ENCODE assay signal across 8 cellular contexts in genomic region chr14:35533357-35534129, GRCh38. TPM values are rescaled to one million over a fixed set of nuclear protein-coding genes. Genes with fewer than 3 reads are reported as not detected.
DNase-seq lines count a peak whose midpoint lies in the region; ATAC-seq and TF ChIP-seq lines count a peak whose summit lies in the region.

No MANE protein-coding gene starts in this region.

- H3K4me3 Mint-ChIP-seq in activated CD4-positive, alpha-beta memory T cell treated with anti-CD3 and anti-CD28 coated beads for 36 hours, result peak overlapping the region; percentile 47
- peak overlapping the region; percentile 74 to 82 for H3K4me3 Mint-ChIP-seq in effector memory CD8-positive, alpha-beta T cell

- H3K4me3 ChIP-seq in AG04449 (ENCODE audit: low read depth, low read length), result peak overlapping the region; percentile 65

- TF ChIP-seq CTCF in AG04449 (IDR thresholded peaks at IDR 0.05; ENCODE audit: insufficient read depth, low read length, missing control alignments), result no peak

- intact Hi-C loops in activated CD4-positive, alpha-beta memory T cell treated with anti-CD3 and anti-CD28 coated beads for 36 hours (cut with micrococcal nuclease), result loop anchor here (1.0 to 5.0 kb wide), 5 partner anchors 51 to 293 kb away; partner anchors contain the start of genes BRMS1L and RALGAPA1

- peaks cover 4% of the 10 kb centered on the region for H3K36me3 Mint-ChIP-seq in activated CD4-positive, alpha-beta memory T cell treated with anti-CD3 and anti-CD28 coated beads for 36 hours
- peaks cover 2% of the 10 kb centered on the region for H3K36me3 Mint-ChIP-seq in effector memory CD8-positive, alpha-beta T cell (ENCODE audit: insufficient read depth)

- CTCF ChIA-PET in AG04449 (lab: Yijun Ruan, JAX), result interaction anchor here (0.8 to 1.6 kb wide), 3 partner anchors 12 to 284 kb away, joined by 3 to 4 read pairs (median 4); no protein-coding TSS in a partner anchor
- CTCF ChIA-PET in activated CD4-positive, alpha-beta memory T cell treated with anti-CD3 and anti-CD28 coated beads for 36 hours (lab: Charles Lee), result no interaction called here

- H3K27me3 Mint-ChIP-seq in activated CD4-positive, alpha-beta memory T cell treated with anti-CD3 and anti-CD28 coated beads for 36 hours, result peaks cover 35% of the 10 kb centered on the region
- H3K27me3 Mint-ChIP-seq in effector memory CD8-positive, alpha-beta T cell, result peaks cover 39 to 56% of the 10 kb centered on the region in 2 donors

- H3K4me1 Mint-ChIP-seq in activated CD4-positive, alpha-beta memory T cell treated with anti-CD3 and anti-CD28 coated beads for 36 hours (ENCODE audit: low read depth), result peaks cover 11% of the 10 kb centered on the region
- H3K4me1 Mint-ChIP-seq in effector memory CD8-positive, alpha-beta T cell (ENCODE audit: low read depth in 2 of 2), result peaks cover 5 to 6% of the 10 kb centered on the region in 2 donors

- POLR2A ChIA-PET in AG04449 (lab: Yijun Ruan, JAX), result no interaction called here
- POLR2A ChIA-PET in activated CD4-positive, alpha-beta memory T cell treated with anti-CD3 and anti-CD28 coated beads for 36 hours (lab: Charles Lee), result interaction anchor here (1.4 to 2.2 kb wide), 2 partner anchors 11 to 293 kb away, joined by 4 to 6 read pairs; partner anchors contain the start of gene BRMS1L

- ATAC-seq in GM18873 (IDR thresholded peaks at IDR 0.05; ENCODE audit: low FRiP score, unreplicated experiment) (peak; percentile 58), HG03108 (IDR thresholded peaks at IDR 0.05; ENCODE audit: unreplicated experiment) (peak; percentile 55)
- peak; percentile 58 for ATAC-seq in effector memory CD8-positive, alpha-beta T cell (replicated peaks)

- DNase-seq in AG04449 (ENCODE audit: low read depth, low spot score), result no peak
- peak; percentile 72 for DNase-seq in NCI-H226
- peak; percentile 71 for DNase-seq in activated CD4-positive, alpha-beta memory T cell treated with anti-CD3 and anti-CD28 coated beads for 36 hours
- peak; percentile 4 to 24 (median 22) for DNase-seq in effector memory CD8-positive, alpha-beta T cell
- peak; percentile 15 for DNase-seq in midbrain (lab: John Stamatoyannopoulos, UW)
- peak; percentile 71 to 75 for DNase-seq in stimulated activated CD8-positive, alpha-beta memory T cell treated with anti-CD3 and anti-CD28 coated beads, Interleukin-2, amount 100 ng/mL, for 48 hours (ENCODE audit: low read depth in 2 of 2)

- H3K9me3 Mint-ChIP-seq in activated CD4-positive, alpha-beta memory T cell treated with anti-CD3 and anti-CD28 coated beads for 36 hours, result no peaks in the 10 kb centered on the region
- no peaks in the 10 kb centered on the region for H3K9me3 Mint-ChIP-seq in effector memory CD8-positive, alpha-beta T cell

- H3K27ac Mint-ChIP-seq in activated CD4-positive, alpha-beta memory T cell treated with anti-CD3 and anti-CD28 coated beads for 36 hours, result no peak overlapping the region
- no peak overlapping the region for H3K27ac Mint-ChIP-seq in effector memory CD8-positive, alpha-beta T cell

RNA-seq across cellular contexts. Expression of gene INSM2, which starts 0.4 kb away (rescaled TPM):
- total RNA-seq in activated CD4-positive, alpha-beta memory T cell treated with anti-CD3 and anti-CD28 coated beads for 36 hours, result not detected
